In genomic region chr10:110686941-110687340, GRCh38 we compare ENCODE assay signal across 1 cellular context.
TF ChIP-seq lines count a peak whose summit lies in the region.

No MANE protein-coding gene starts in this region.

TF ChIP-seq in H1, 55 proteins besides CTCF, POLR2A, EP300 and RAD21:
- no peak for TF ChIP-seq RFX5 (IDR thresholded peaks at IDR 0.05; ENCODE audit: borderline replicate concordance, low read depth, low read length)
- no peak for TF ChIP-seq RXRA (IDR thresholded peaks at IDR 0.05; ENCODE audit: insufficient read depth, low read depth, low read length)
- TF ChIP-seq GABPA (IDR thresholded peaks at IDR 0.05; ENCODE audit: borderline replicate concordance, insufficient read depth, low read length), result no peak
- TF ChIP-seq EZH2 (IDR thresholded peaks at IDR 0.05; ENCODE audit: low read depth, low read length, severe bottlenecking), result no peak
- TF ChIP-seq CEBPB (IDR thresholded peaks at IDR 0.05; ENCODE audit: low read depth, low read length), result no peak
- TF ChIP-seq RNF2 (IDR thresholded peaks at IDR 0.05; ENCODE audit: borderline replicate concordance, low read depth, low read length, missing control alignments, poor library complexity, severe bottlenecking), result no peak
- TF ChIP-seq KDM4A (IDR thresholded peaks at IDR 0.05; ENCODE audit: low read depth, low read length, severe bottlenecking), result no peak
- TF ChIP-seq NANOG (IDR thresholded peaks at IDR 0.05; ENCODE audit: insufficient read depth, low read depth, low read length, poor library complexity, severe bottlenecking), result no peak
- TF ChIP-seq POU5F1 (IDR thresholded peaks at IDR 0.05; ENCODE audit: low read depth, low read length), result no peak
TF ChIP-seq in H1: peak in this region for 0.
